23 cellular contexts compared by ENCODE assay signal in the genomic region with DNA sequence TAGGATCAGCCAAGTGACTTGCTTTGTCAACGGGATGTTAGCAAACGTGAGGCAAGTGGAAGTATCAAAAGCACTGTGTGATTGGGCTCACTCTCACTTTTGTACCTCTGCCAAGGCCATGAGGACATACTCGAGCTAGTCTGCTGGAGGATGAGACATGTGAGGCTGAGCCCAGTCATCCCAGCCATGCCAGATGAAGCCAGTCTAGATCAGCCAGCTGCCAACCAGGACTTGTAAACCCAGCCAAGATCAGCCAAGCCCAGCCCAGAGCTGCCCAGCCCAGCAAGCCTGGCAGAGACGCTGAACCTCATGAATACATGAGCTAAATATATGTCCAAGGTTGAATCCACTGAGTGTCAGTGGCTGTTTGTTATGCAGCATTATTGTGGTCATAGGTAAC.
A peak's percentile ranks its signal among the peaks of the same experiment; 100 is the strongest.
DNase-seq lines count a peak whose midpoint lies in the region; ATAC-seq and TF ChIP-seq lines count a peak whose summit lies in the region.
"Had no signal": no experiment of that assay in that cellular context is flagged by ENCODE, and none has a peak within 500 bp of the region (broad histone marks: within the 10 kb centered on the region; RNA-seq: fewer than 3 reads in every experiment).

No MANE protein-coding gene starts in this region.

- no peak overlapping the region for H3K4ac ChIP-seq in neuronal stem cell (ENCODE audit: low read length)

- no peaks in the 10 kb centered on the region; the same call in 1 of the 2 replicates for H3K9me3 ChIP-seq in HEK293 (ENCODE audit: control insufficient read depth, insufficient read depth, low read depth, low read length)
- peaks cover 7 to 9% of the 10 kb centered on the region in 2 donors for H3K9me3 ChIP-seq in neuronal stem cell (replicated peaks in 1 of 2; ENCODE audit: control insufficient read depth in 2 of 2, insufficient read depth in 1 of 2, low read depth in 1 of 2, low read length in 2 of 2)

- no peak overlapping the region for H3K4me3 Mint-ChIP-seq in activated T-cell treated with anti-CD3 and anti-CD28 coated beads, Interleukin-2, amount 50 U/mL, for 4 hours

- H3K4me1 Mint-ChIP-seq in activated T-cell treated with anti-CD3 and anti-CD28 coated beads, Interleukin-2, amount 50 U/mL, for 4 hours (ENCODE audit: low read depth), result no peaks in the 10 kb centered on the region
- H3K4me1 Mint-ChIP-seq: CD4-positive, CD25-positive, alpha-beta regulatory T cell had no signal

- H3K27ac ChIP-seq in HEK293 (ENCODE audit: extremely low read depth, low read depth, low read length) (no peak overlapping the region), neuronal stem cell (replicated peaks; ENCODE audit: low read length) (no peak overlapping the region)
- H3K27ac ChIP-seq: SJSA1 had no signal

- no peak overlapping the region for H2AFZ ChIP-seq in neuronal stem cell (ENCODE audit: low read length)

- no peaks in the 10 kb centered on the region for H3K27me3 ChIP-seq in neuronal stem cell (ENCODE audit: control insufficient read depth in 3 of 3, insufficient read depth in 3 of 3, low read depth in 1 of 3, low read length in 3 of 3)
- H3K27me3 ChIP-seq: SJSA1 had no signal

- H2BK5ac ChIP-seq in neuronal stem cell (ENCODE audit: low read length), result no peak overlapping the region

- ATAC-seq in GM19023 (IDR thresholded peaks at IDR 0.05; ENCODE audit: unreplicated experiment) (no peak), HG03025 (IDR thresholded peaks at IDR 0.05; ENCODE audit: low FRiP score, unreplicated experiment) (no peak)
- no peak for ATAC-seq in activated T-cell treated with anti-CD3 and anti-CD28 coated beads, Interleukin-2, amount 50 U/mL, for 4 hours
- ATAC-seq: HepG2, Right ventricle myocardium inferior had no signal

- POLR2A ChIA-PET in HEK293 (lab: Yijun Ruan, JAX), result no interaction called here

- WGBS in neuronal stem cell (ENCODE audit: extremely low coverage in 2 of 2, insufficient read length in 2 of 2, insufficient replicate concordance in 1 of 2), 2 donors, result no CpG with 5 or more reads among the region's 4 CpGs

- H3K36me3 ChIP-seq in HEK293 (ENCODE audit: control insufficient read depth in 2 of 2, insufficient read depth in 1 of 2, low read length in 2 of 2) (no peaks in the 10 kb centered on the region), neuronal stem cell (replicated peaks in 1 of 2; ENCODE audit: control insufficient read depth in 2 of 2, insufficient read depth in 2 of 2, low read length in 2 of 2) (no peaks in the 10 kb centered on the region)
- H3K36me3 ChIP-seq: SJSA1 had no signal

- TF ChIP-seq CTCF in HEK293 (tag by site-specific recombination; IDR thresholded peaks at IDR 0.05), result no peak
- no peak for TF ChIP-seq CTCF in epithelial cell of esophagus (IDR thresholded peaks at IDR 0.05; ENCODE audit: insufficient read depth, low read depth, low read length, missing control alignments)

- H3K4me3 ChIP-seq in HEK293 (ENCODE audit: low read depth, low read length) (no peak overlapping the region), epithelial cell of esophagus (ENCODE audit: low read length) (no peak overlapping the region), neuronal stem cell (ENCODE audit: low read length in 2 of 2) (no peak overlapping the region)
- H3K4me3 ChIP-seq: SJSA1 had no signal

- H3K4me2 ChIP-seq in neuronal stem cell (ENCODE audit: insufficient read depth, low read length, poor library complexity, severe bottlenecking), result no peak overlapping the region

- H3K4me1 ChIP-seq in HEK293 (ENCODE audit: control insufficient read depth, insufficient read depth, low read length), result no peaks in the 10 kb centered on the region
- H3K4me1 ChIP-seq in neuronal stem cell (ENCODE audit: control insufficient read depth in 2 of 2, insufficient read depth in 1 of 2, low read depth in 1 of 2, low read length in 2 of 2), result peaks cover 26 to 40% of the 10 kb centered on the region in 2 donors
- H3K4me1 ChIP-seq: SJSA1 had no signal

- H3K79me1 ChIP-seq in neuronal stem cell (ENCODE audit: low read depth, low read length), result no peaks in the 10 kb centered on the region

- H3K23ac ChIP-seq in neuronal stem cell (ENCODE audit: low read depth, low read length, poor library complexity), result no peak overlapping the region

- no peaks in the 10 kb centered on the region for H3K36me3 Mint-ChIP-seq in activated T-cell treated with anti-CD3 and anti-CD28 coated beads, Interleukin-2, amount 50 U/mL, for 4 hours (ENCODE audit: insufficient read depth)

- H2BK15ac ChIP-seq in neuronal stem cell (ENCODE audit: low read length), result no peak overlapping the region

- H3K9ac ChIP-seq in neuronal stem cell (ENCODE audit: low read depth, low read length, poor library complexity), result no peak overlapping the region

- peak overlapping the region; percentile 2 for H2AK5ac ChIP-seq in neuronal stem cell (ENCODE audit: low read depth, low read length)

- H3K9me3 Mint-ChIP-seq in activated T-cell treated with anti-CD3 and anti-CD28 coated beads, Interleukin-2, amount 50 U/mL, for 4 hours, result peaks cover 8% of the 10 kb centered on the region

- no peak overlapping the region for H2BK12ac ChIP-seq in neuronal stem cell (ENCODE audit: low read length)

- no peak overlapping the region for H3K14ac ChIP-seq in neuronal stem cell (ENCODE audit: low read length)

- H3K27me3 Mint-ChIP-seq in activated T-cell treated with anti-CD3 and anti-CD28 coated beads, Interleukin-2, amount 50 U/mL, for 4 hours (ENCODE audit: low read depth), result peaks cover 2% of the 10 kb centered on the region
- H3K27me3 Mint-ChIP-seq: CD4-positive, CD25-positive, alpha-beta regulatory T cell had no signal

- H4K91ac ChIP-seq in neuronal stem cell (ENCODE audit: low read depth, low read length, poor library complexity), result no peak overlapping the region

- peak overlapping the region; percentile 40 for H3K18ac ChIP-seq in neuronal stem cell (ENCODE audit: low read length)

- CTCF ChIA-PET in HEK293 (lab: Yijun Ruan, JAX), result no interaction called here

- DNase-seq in NCI-H446 (lab: John Stamatoyannopoulos, UW) (peak; percentile 40 to 76), epithelial cell of esophagus (ENCODE audit: low read depth) (peak; percentile 34), neuronal stem cell (ENCODE audit: low spot score) (no peak), HuH-7.5 (ENCODE audit: low spot score) (no peak)
- no peak for DNase-seq in activated T-cell treated with anti-CD3 and anti-CD28 coated beads, Interleukin-2, amount 50 U/mL, for 4 hours
- DNase-seq: CD4-positive, CD25-positive, alpha-beta regulatory T cell; DMS 273 treated with DMSO at 0.1 percent for 48 hours; DMS79 treated with DMSO at 0.1 percent for 48 hours; GOT3; KG1; MV-4-11; NCI-H1694; NCI-H2081; NCI-H2171; NCI-H345; NCI-H526 treated with DMSO at 0.1 percent for 48 hours; OCI-M1 had no signal

- no peak overlapping the region for H4K8ac ChIP-seq in neuronal stem cell (ENCODE audit: low read depth, low read length)

- no peak overlapping the region for H2BK120ac ChIP-seq in neuronal stem cell (ENCODE audit: low read depth, low read length)

TF ChIP-seq in HEK293, 187 proteins besides CTCF, POLR2A, EP300 and RAD21:
- no peak for TF ChIP-seq ZNF169 (tag by site-specific recombination; IDR thresholded peaks at IDR 0.05)
- peak; percentile 46; the same call in 1 of the 2 replicates for TF ChIP-seq RBAK (tag by site-specific recombination; IDR thresholded peaks at IDR 0.05)
- TF ChIP-seq ZNF677 (tag by site-specific recombination; IDR thresholded peaks at IDR 0.05), result peak; percentile 95
- TF ChIP-seq, protein P1, sequence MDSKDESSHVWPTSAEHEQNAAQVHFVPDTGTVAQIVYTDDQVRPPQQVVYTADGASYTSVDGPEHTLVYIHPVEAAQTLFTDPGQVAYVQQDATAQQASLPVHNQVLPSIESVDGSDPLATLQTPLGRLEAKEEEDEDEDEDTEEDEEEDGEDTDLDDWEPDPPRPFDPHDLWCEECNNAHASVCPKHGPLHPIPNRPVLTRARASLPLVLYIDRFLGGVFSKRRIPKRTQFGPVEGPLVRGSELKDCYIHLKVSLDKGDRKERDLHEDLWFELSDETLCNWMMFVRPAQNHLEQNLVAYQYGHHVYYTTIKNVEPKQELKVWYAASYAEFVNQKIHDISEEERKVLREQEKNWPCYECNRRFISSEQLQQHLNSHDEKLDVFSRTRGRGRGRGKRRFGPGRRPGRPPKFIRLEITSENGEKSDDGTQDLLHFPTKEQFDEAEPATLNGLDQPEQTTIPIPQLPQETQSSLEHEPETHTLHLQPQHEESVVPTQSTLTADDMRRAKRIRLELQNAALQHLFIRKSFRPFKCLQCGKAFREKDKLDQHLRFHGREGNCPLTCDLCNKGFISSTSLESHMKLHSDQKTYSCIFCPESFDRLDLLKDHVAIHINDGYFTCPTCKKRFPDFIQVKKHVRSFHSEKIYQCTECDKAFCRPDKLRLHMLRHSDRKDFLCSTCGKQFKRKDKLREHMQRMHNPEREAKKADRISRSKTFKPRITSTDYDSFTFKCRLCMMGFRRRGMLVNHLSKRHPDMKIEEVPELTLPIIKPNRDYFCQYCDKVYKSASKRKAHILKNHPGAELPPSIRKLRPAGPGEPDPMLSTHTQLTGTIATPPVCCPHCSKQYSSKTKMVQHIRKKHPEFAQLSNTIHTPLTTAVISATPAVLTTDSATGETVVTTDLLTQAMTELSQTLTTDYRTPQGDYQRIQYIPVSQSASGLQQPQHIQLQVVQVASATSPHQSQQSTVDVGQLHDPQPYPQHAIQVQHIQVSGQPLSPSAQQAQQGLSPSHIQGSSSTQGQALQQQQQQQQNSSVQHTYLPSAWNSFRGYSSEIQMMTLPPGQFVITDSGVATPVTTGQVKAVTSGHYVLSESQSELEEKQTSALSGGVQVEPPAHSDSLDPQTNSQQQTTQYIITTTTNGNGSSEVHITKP (tag by site-specific recombination; IDR thresholded peaks at IDR 0.05), result no peak
- TF ChIP-seq SETDB1 (IDR thresholded peaks at IDR 0.05; ENCODE audit: insufficient read length, low read length), result peak; percentile 55
- no peak for TF ChIP-seq ZNF239 (tag by site-specific recombination; IDR thresholded peaks at IDR 0.05)
- no peak for TF ChIP-seq ZNF274 (IDR thresholded peaks at IDR 0.05; ENCODE audit: low read length)
- TF ChIP-seq ZNF274 (tag by site-specific recombination; IDR thresholded peaks at IDR 0.05; ENCODE audit: borderline replicate concordance), result no peak

Comparison
In these comparisons a context has a peak if more than half of its experiments do, and no peak if none do; other contexts are left out.
1. DNase-seq: peak in NCI-H446 (2 of 2) and epithelial cell of esophagus (single experiment); none in neuronal stem cell (single experiment), HuH-7.5 (single experiment) and activated T-cell treated with anti-CD3 and anti-CD28 coated beads, Interleukin-2, amount 50 U/mL, for 4 hours (single experiment).